In the genomic region with DNA sequence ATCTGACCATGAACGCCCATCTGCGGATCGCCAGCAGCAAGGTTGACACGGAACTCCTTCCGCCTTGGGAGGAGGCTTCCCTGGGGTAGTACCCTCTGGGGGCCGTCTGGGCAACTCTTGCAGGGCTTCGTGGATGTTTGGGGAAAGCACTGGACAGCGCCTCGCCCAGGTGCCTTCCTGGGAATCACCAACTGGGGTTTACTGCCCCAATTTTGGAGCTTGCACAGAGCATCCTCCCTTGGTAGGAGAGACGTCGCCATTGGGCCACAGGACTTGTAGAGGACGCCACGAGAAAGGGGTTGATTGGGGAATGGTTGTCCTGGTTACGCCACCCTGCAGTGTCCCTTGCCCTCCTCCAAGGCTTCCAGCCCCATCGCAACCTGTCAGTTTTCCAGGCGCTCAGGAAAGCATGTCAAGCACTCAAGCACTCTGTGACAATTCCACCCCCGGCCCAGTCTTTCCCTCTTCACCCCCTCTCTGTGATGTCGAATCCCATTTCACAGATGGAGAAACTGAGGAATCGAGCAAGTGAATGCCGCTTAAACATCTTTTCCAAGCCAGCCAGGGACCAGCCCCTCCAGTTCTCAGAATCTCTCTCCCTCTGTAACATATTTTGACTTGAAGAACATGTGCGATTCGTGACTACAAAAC, we compare ENCODE assay signal across 9 cellular contexts. TPM values are rescaled to one million over a fixed set of nuclear protein-coding genes. Genes with fewer than 3 reads are reported as not detected.
DNase-seq lines count a peak whose midpoint lies in the region; ATAC-seq and TF ChIP-seq lines count a peak whose summit lies in the region.
"Had no signal": no experiment of that assay in that cellular context is flagged by ENCODE, and none has a peak within 500 bp of the region (broad histone marks: within the 10 kb centered on the region; RNA-seq: fewer than 3 reads in every experiment).

No MANE protein-coding gene starts in this region.

- no peaks in the 10 kb centered on the region for H3K4me1 ChIP-seq in HUES64 (ENCODE audit: insufficient read depth, low read length)
- peaks cover 15 to 22% of the 10 kb centered on the region in 2 donors for H3K4me1 ChIP-seq in adrenal gland (replicated peaks in 1 of 2)
- peaks cover 3% of the 10 kb centered on the region; the same call in 1 of the 2 replicates for H3K4me1 ChIP-seq in iPS DF 6.9 (ENCODE audit: control insufficient read depth, insufficient read depth, low read length)
- peaks cover 16 to 22% of the 10 kb centered on the region in 2 donors for H3K4me1 ChIP-seq in gastrocnemius medialis

- DNase-seq in AG08396 (ENCODE audit: low spot score), result peak; percentile 76
- DNase-seq in adrenal gland, result peak; percentile 53 to 89 (median 70)
- DNase-seq in iPS DF 6.9 (ENCODE audit: low read depth, low spot score), result peak; percentile 88
- DNase-seq in gastrocnemius medialis, result peak in 1 of 2 donors; percentile 35
- no peak for DNase-seq in NCI-H2029 (lab: John Stamatoyannopoulos, UW)
- no peak for DNase-seq in kidney glomerular epithelial cell (lab: John Stamatoyannopoulos, UW)

- H3K9me3 ChIP-seq in HUES64 (ENCODE audit: insufficient read depth, low read depth, low read length), result no peaks in the 10 kb centered on the region
- H3K9me3 ChIP-seq in adrenal gland (replicated peaks in 1 of 3), result no peaks in the 10 kb centered on the region
- no peaks in the 10 kb centered on the region for H3K9me3 ChIP-seq in iPS DF 6.9 (ENCODE audit: control insufficient read depth, insufficient read depth, low read length)
- H3K9me3 ChIP-seq in gastrocnemius medialis, result no peaks in the 10 kb centered on the region
- H3K9me3 ChIP-seq: mucosa of descending colon had no signal

- in situ Hi-C loops in gastrocnemius medialis (cut with MboI; ENCODE audit: low sequenced_read_pairs in 4 of 4), result no loop called here

- 7% methylated on average over 22 of the region's 22 CpGs for WGBS in HUES64
- 11 to 18% (median 13%) methylated on average over 9 to 22 of the region's 22 CpGs for WGBS in adrenal gland, 4 donors
- WGBS in iPS DF 6.9 (ENCODE audit: insufficient coverage, insufficient read length), result no CpG with 5 or more reads among the region's 22 CpGs

- TF ChIP-seq CTCF in adrenal gland (IDR thresholded peaks at IDR 0.05) (no peak), gastrocnemius medialis (IDR thresholded peaks at IDR 0.05 in 4 of 5, conservative IDR thresholded peaks at IDR 0.05 in 1 of 5) (no peak)

- H3K4me3 ChIP-seq in HUES64 (ENCODE audit: low read length) (peak overlapping the region; percentile 87), adrenal gland (peak overlapping the region in 3 of 4 donors; percentile 50 to 90 (median 69)), iPS DF 6.9 (ENCODE audit: low read length) (peak overlapping the region; percentile 11; the same call in 1 of the 2 replicates), gastrocnemius medialis (peak overlapping the region; percentile 83 to 100 (median 85))

- intact Hi-C loops in adrenal gland (cut with DNase I), result no loop called here
- intact Hi-C loops in gastrocnemius medialis (cut with DNase I; ENCODE audit: low total_unique reads), result loop anchor here (2.0 to 5.0 kb wide), 2 partner anchors 57 to 583 kb away; no protein-coding TSS in a partner anchor

- H3K27ac ChIP-seq in HUES64 (ENCODE audit: low read depth, low read length) (no peak overlapping the region), adrenal gland (peak overlapping the region in 3 of 5 donors; percentile 97 to 100 (median 97)), iPS DF 6.9 (ENCODE audit: low read length) (no peak overlapping the region), gastrocnemius medialis (peak overlapping the region; percentile 95 to 100 (median 98))

- H3K36me3 ChIP-seq in HUES64 (ENCODE audit: insufficient read depth, low read length), result no peaks in the 10 kb centered on the region
- no peaks in the 10 kb centered on the region for H3K36me3 ChIP-seq in adrenal gland (replicated peaks in 1 of 2)
- no peaks in the 10 kb centered on the region for H3K36me3 ChIP-seq in iPS DF 6.9 (ENCODE audit: control insufficient read depth, insufficient read depth, low read length)
- no peaks in the 10 kb centered on the region for H3K36me3 ChIP-seq in gastrocnemius medialis

- ATAC-seq in gastrocnemius medialis, result no peak
- no peak for ATAC-seq in GM18867 (IDR thresholded peaks at IDR 0.05; ENCODE audit: unreplicated experiment)

- H3K9ac ChIP-seq in HUES64 (ENCODE audit: low read depth, low read length), result no peak overlapping the region

- TF ChIP-seq POLR2A in adrenal gland (IDR thresholded peaks at IDR 0.05) (no peak), gastrocnemius medialis (IDR thresholded peaks at IDR 0.05) (no peak)

- H3K27me3 ChIP-seq in HUES64 (ENCODE audit: insufficient read depth, low read length), result peaks cover 49% of the 10 kb centered on the region
- no peaks in the 10 kb centered on the region for H3K27me3 ChIP-seq in adrenal gland
- peaks cover 3% of the 10 kb centered on the region; the same call in 1 of the 2 replicates for H3K27me3 ChIP-seq in iPS DF 6.9 (ENCODE audit: control insufficient read depth, insufficient read depth, low read length)
- H3K27me3 ChIP-seq in gastrocnemius medialis, result no peaks in the 10 kb centered on the region

RNA-seq across cellular contexts. Expression of gene PRDM11, which starts 0.9 kb away (rescaled TPM):
- polyA plus RNA-seq in HUES64 (2013, experiment 1 of 2), result 4.7 TPM
- polyA plus RNA-seq in HUES64 (2013, experiment 2 of 2), result 3.3 TPM
- total RNA-seq in adrenal gland (10 to 100 TPM; 11.0 to 16.9 (median 13.7) TPM), gastrocnemius medialis (10 to 100 TPM in 2 of 4 donors, 1 to 10 TPM in 2; 5.0 to 15.4 (median 9.5) TPM)
- polyA plus RNA-seq in adrenal gland, result 1 to 10 TPM; 3.3 to 6.4 (median 3.9) TPM

Comparison
In these comparisons a context has a peak if more than half of its experiments do, and no peak if none do; other contexts are left out.
1. DNase-seq: peak in AG08396 (single experiment), adrenal gland (7 of 7) and iPS DF 6.9 (single experiment); none in NCI-H2029 (single experiment) and kidney glomerular epithelial cell (single experiment).
2. H3K27ac ChIP-seq: peak in adrenal gland (3 of 5) and gastrocnemius medialis (4 of 4); none in HUES64 (single experiment) and iPS DF 6.9 (single experiment).
3. H3K4me3 ChIP-seq: peak in every context shown above with its lines; median percentile 87 in HUES64; 85 in gastrocnemius medialis; 69 in adrenal gland; 11 in iPS DF 6.9.